In genomic region chr12:96892104-96892503, GRCh38 we compare ENCODE assay signal across 21 cellular contexts.
"Had no signal": no experiment of that assay in that cellular context is flagged by ENCODE, and none has a peak within 500 bp of the region (broad histone marks: within the 10 kb centered on the region; RNA-seq: fewer than 3 reads in every experiment).

No MANE protein-coding gene starts in this region.

- H3K9ac ChIP-seq: parathyroid adenoma had no signal

- H3K4me1 ChIP-seq: gastrocnemius medialis, parathyroid adenoma, psoas muscle, right lobe of liver, spleen, tibial artery, upper lobe of left lung had no signal

- FAIRE-seq: kidney had no signal

- H2AFZ ChIP-seq: parathyroid adenoma had no signal

- H3K9me3 ChIP-seq: gastrocnemius medialis, psoas muscle, right lobe of liver, spleen, tibial artery, upper lobe of left lung, vagina had no signal

- H3K27me3 ChIP-seq: gastrocnemius medialis, right lobe of liver, tibial artery, upper lobe of left lung, vagina had no signal

- H3K79me2 ChIP-seq: parathyroid adenoma had no signal

- DNase-seq: effector memory CD4-positive, alpha-beta T cell; erythroblast; gastrocnemius medialis; immature natural killer cell; kidney; left colon; left ventricle myocardium superior; mesendoderm; naive B cell; psoas muscle; retina; right lobe of liver; spleen; stimulated activated CD4-positive, alpha-beta T cell treated with anti-CD3 and anti-CD28 coated beads, Interleukin-15, amount 100 ng/mL, for 24 hours; stimulated activated CD4-positive, alpha-beta T cell treated with anti-CD3 and anti-CD28 coated beads, Interleukin-1b, Interleukin-23, amount 100 ng/mL, for 48 hours; stimulated activated CD4-positive, alpha-beta T cell treated with anti-CD3 and anti-CD28 coated beads, Interleukin-4, amount 100 ng/mL, for 24 hours; tibial artery; upper lobe of left lung had no signal

- H3K36me3 ChIP-seq: gastrocnemius medialis, right lobe of liver, spleen, tibial artery, upper lobe of left lung, vagina had no signal

- H3K4me3 ChIP-seq: gastrocnemius medialis, lung, psoas muscle, right lobe of liver, spleen, tibial artery, upper lobe of left lung, vagina had no signal

- H3K27ac ChIP-seq: gastrocnemius medialis, parathyroid adenoma, psoas muscle, right lobe of liver, spleen, tibial artery, upper lobe of left lung, vagina had no signal
